Comparison of ENCODE assay signal across 13 cellular contexts in the genomic region with DNA sequence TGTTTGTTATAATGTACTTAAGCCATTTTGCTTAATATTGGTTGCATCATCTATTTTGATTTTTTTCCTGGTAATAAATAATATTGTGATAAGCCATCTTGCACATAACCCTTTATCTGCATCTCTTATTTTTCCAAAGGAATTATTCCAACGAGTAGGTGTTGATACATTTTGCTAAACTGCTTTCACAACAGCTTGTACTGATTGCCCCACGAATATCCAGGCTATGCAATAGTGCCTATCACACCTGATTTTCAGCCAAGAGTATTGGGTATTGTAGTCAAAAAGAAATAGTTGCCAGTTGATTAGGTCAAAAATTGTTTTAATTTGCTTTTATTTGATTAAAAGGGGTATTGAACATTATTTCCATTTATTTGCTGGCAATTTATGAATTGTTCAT. TPM values are rescaled to one million over a fixed set of nuclear protein-coding genes. Genes with fewer than 3 reads are reported as not detected.
DNase-seq lines count a peak whose midpoint lies in the region; ATAC-seq, FAIRE-seq and TF ChIP-seq lines count a peak whose summit lies in the region.
"Had no signal": no experiment of that assay in that cellular context is flagged by ENCODE, and none has a peak within 500 bp of the region (broad histone marks: within the 10 kb centered on the region; RNA-seq: fewer than 3 reads in every experiment).

No MANE protein-coding gene starts in this region.

- intact Hi-C loops in HepG2 (cut with micrococcal nuclease; ENCODE audit: unreplicated experiment) (no loop called here), right lobe of liver (cut with DNase I) (no loop called here)

- peaks cover 15% of the 10 kb centered on the region for H3F3A ChIP-seq in Loucy (ENCODE audit: low read depth)

- TF ChIP-seq POLR2A in HepG2 (IDR thresholded peaks at IDR 0.05; ENCODE audit: insufficient read depth in 1 of 2, low read depth in 2 of 2, low read length in 2 of 2), result no peak
- TF ChIP-seq POLR2A in right lobe of liver (IDR thresholded peaks at IDR 0.05), result no peak
- TF ChIP-seq POLR2A in GM18505 (IDR thresholded peaks at IDR 0.05; ENCODE audit: borderline replicate concordance, extremely low read depth, insufficient read depth, insufficient read length), result no peak

- H2BK15ac ChIP-seq in mesenchymal stem cell (ENCODE audit: low read depth, poor library complexity, severe bottlenecking), result no peak overlapping the region

- H4K8ac ChIP-seq in mesenchymal stem cell (ENCODE audit: low read length), result no peak overlapping the region

- no peaks in the 10 kb centered on the region for H3K9me2 ChIP-seq in Loucy (replicated peaks; ENCODE audit: low read depth, low read length)

- H3K27me3 ChIP-seq in HepG2 (ENCODE audit: control insufficient read depth in 1 of 2, insufficient read depth in 2 of 2, low read length in 2 of 2) (0 out of 5 replicates have a peak, but pooled peaks cover 0 to 4% of the 10 kb centered on the region in 2 experiments), right lobe of liver (peaks cover 2 to 5% of the 10 kb centered on the region in 2 donors), Loucy (ENCODE audit: insufficient read depth, low read length, poor library complexity, severe bottlenecking) (no peaks in the 10 kb centered on the region), mesenchymal stem cell (ENCODE audit: control insufficient read depth in 1 of 2, insufficient read depth in 1 of 2, low read length in 2 of 2) (peaks cover 0 to 3% of the 10 kb centered on the region in 2 experiments)

- CTCF ChIA-PET in HepG2 (lab: Yijun Ruan, JAX; ENCODE audit: low intra/inter-chr PET ratio, low total read pairs), result no interaction called here

- H3K18ac ChIP-seq in mesenchymal stem cell (ENCODE audit: low read depth in 1 of 2, low read length in 2 of 2), result no peak overlapping the region

- H3K36me3 ChIP-seq in HepG2 (replicated peaks in 1 of 2; ENCODE audit: control insufficient read depth in 1 of 2, insufficient read depth in 2 of 2, low read length in 2 of 2), result no peaks in the 10 kb centered on the region
- H3K36me3 ChIP-seq in right lobe of liver, result no peaks in the 10 kb centered on the region
- no peaks in the 10 kb centered on the region for H3K36me3 ChIP-seq in Loucy (ENCODE audit: insufficient read depth, low read length)
- H3K36me3 ChIP-seq in mesenchymal stem cell (ENCODE audit: control insufficient read depth in 1 of 2, insufficient read depth in 2 of 2, low read depth in 1 of 2, low read length in 2 of 2), result no peaks in the 10 kb centered on the region

- in situ Hi-C loops in HepG2 (cut with HindIII; ENCODE audit: extremely low pct_ligation_motif_present, low pct_unique_long_range_greater_than_20kb), result no loop called here

- no peak overlapping the region for H2BK120ac ChIP-seq in mesenchymal stem cell (ENCODE audit: low read depth, low read length)

- H2BK12ac ChIP-seq in mesenchymal stem cell (ENCODE audit: low read length in 2 of 2), result no peak overlapping the region

- H3K9ac ChIP-seq in HepG2 (ENCODE audit: insufficient read depth, low read depth, low read length), result no peak overlapping the region
- peak overlapping the region; percentile 19 for H3K9ac ChIP-seq in Loucy (ENCODE audit: low read depth, low read length, poor library complexity, severe bottlenecking)
- peak overlapping the region; percentile 79 for H3K9ac ChIP-seq in mesenchymal stem cell (ENCODE audit: low read length)

- H3K14ac ChIP-seq in mesenchymal stem cell (ENCODE audit: low read length in 2 of 2), result no peak overlapping the region

- no peak for FAIRE-seq in HepG2 (lab: Jason Lieb, UNC)
- FAIRE-seq: GM12891, H54 had no signal

- H3K4me1 ChIP-seq in HepG2 (ENCODE audit: insufficient read depth, low read length) (no peaks in the 10 kb centered on the region), right lobe of liver (no peaks in the 10 kb centered on the region), Loucy (ENCODE audit: insufficient read depth, low read length, poor library complexity, severe bottlenecking) (peaks cover 58% of the 10 kb centered on the region), mesenchymal stem cell (ENCODE audit: control insufficient read depth, insufficient read depth, low read depth, low read length) (peaks cover 7% of the 10 kb centered on the region)

- no peak for ATAC-seq in HepG2
- no peak for ATAC-seq in right lobe of liver
- no peak for ATAC-seq in GM18505 (IDR thresholded peaks at IDR 0.05; ENCODE audit: unreplicated experiment)
- ATAC-seq: HCT116 had no signal

- no peak for TF ChIP-seq RAD21 in HepG2 (CRISPR knock-in tag; IDR thresholded peaks at IDR 0.05)

- H4K91ac ChIP-seq in mesenchymal stem cell (ENCODE audit: low read length), result no peak overlapping the region

- H2AK5ac ChIP-seq in mesenchymal stem cell (ENCODE audit: low read length, severe bottlenecking), result no peak overlapping the region

- TF ChIP-seq CTCF in HepG2 (CRISPR knock-in tag; IDR thresholded peaks at IDR 0.05) (no peak), right lobe of liver (IDR thresholded peaks at IDR 0.05) (no peak), Loucy (conservative IDR thresholded peaks at IDR 0.05; ENCODE audit: low read length) (no peak), foreskin fibroblast (IDR thresholded peaks at IDR 0.05; ENCODE audit: low read depth, low read length) (no peak)

- H4K20me1 ChIP-seq in HepG2 (ENCODE audit: insufficient read depth, low read length), result no peaks in the 10 kb centered on the region
- no peaks in the 10 kb centered on the region for H4K20me1 ChIP-seq in Loucy (ENCODE audit: insufficient read depth, low read length, poor library complexity, severe bottlenecking)

- H3K79me1 ChIP-seq in mesenchymal stem cell (replicated peaks; ENCODE audit: low read length, poor library complexity, severe bottlenecking), result peaks cover 27% of the 10 kb centered on the region

- H3K27ac ChIP-seq in HepG2 (ENCODE audit: extremely low read length, insufficient read depth, low read length) (no peak overlapping the region), right lobe of liver (no peak overlapping the region), mesenchymal stem cell (ENCODE audit: low read length, poor library complexity, severe bottlenecking) (no peak overlapping the region)
- H3K27ac ChIP-seq: C4-2B had no signal

- no peak overlapping the region for H2BK5ac ChIP-seq in mesenchymal stem cell (ENCODE audit: low read depth, low read length, poor library complexity, severe bottlenecking)

- H3K79me2 ChIP-seq in HepG2 (ENCODE audit: insufficient read depth, low read length), result no peaks in the 10 kb centered on the region
- no peaks in the 10 kb centered on the region for H3K79me2 ChIP-seq in Loucy (ENCODE audit: insufficient read depth, low read length)

- whole genome bisulfite sequencing in HepG2 (ENCODE audit: low lambda C conversion rate), result 2% methylated on average over 2 of the region's 2 CpGs
- 14% methylated on average over 2 of the region's 2 CpGs for WGBS in right lobe of liver (ENCODE audit: insufficient coverage, low coverage, low lambda C conversion rate, missing lambda C conversion rate)
- WGBS in mesenchymal stem cell, result 93% methylated on average over 2 of the region's 2 CpGs

- BruUV-seq in HepG2 (replicated peaks; lab: Mats Ljungman, UMichigan), result no TSS peak

- DNase-seq in HepG2 (ENCODE audit: low spot score), result no peak
- DNase-seq in right lobe of liver, result no peak
- DNase-seq in mesenchymal stem cell, result no peak
- DNase-seq in foreskin fibroblast, result no peak
- DNase-seq in NCI-H524 (lab: John Stamatoyannopoulos, UW), result no peak
- no peak for DNase-seq in NCI-H526 treated with DMSO at 0.1 percent for 48 hours (lab: John Stamatoyannopoulos, UW)
- DNase-seq: CD4-positive, alpha-beta memory T cell had no signal

- H3K23ac ChIP-seq in mesenchymal stem cell (ENCODE audit: low read length in 2 of 2), result no peak overlapping the region

- H2AFZ ChIP-seq in HepG2 (ENCODE audit: low read length) (no peak overlapping the region), Loucy (ENCODE audit: low read length) (no peak overlapping the region), mesenchymal stem cell (ENCODE audit: low read depth, low read length) (no peak overlapping the region)

- H3K4me3 ChIP-seq in HepG2 (replicated peaks in 1 of 3; ENCODE audit: insufficient read depth in 1 of 3, low read depth in 2 of 3, low read length in 3 of 3) (no peak overlapping the region), right lobe of liver (no peak overlapping the region), Loucy (ENCODE audit: low read length, poor library complexity, severe bottlenecking) (peak overlapping the region; percentile 57), mesenchymal stem cell (ENCODE audit: insufficient read depth in 1 of 2, low read depth in 1 of 2, low read length in 2 of 2) (no peak overlapping the region), foreskin fibroblast (ENCODE audit: low read depth in 1 of 2, low read length in 2 of 2) (no peak overlapping the region)

- no peak overlapping the region for H3K4ac ChIP-seq in mesenchymal stem cell (ENCODE audit: low read depth in 1 of 2, low read length in 2 of 2)

- H3K4me2 ChIP-seq in HepG2 (ENCODE audit: low read depth, low read length) (no peak overlapping the region), Loucy (ENCODE audit: low read depth, low read length, poor library complexity, severe bottlenecking) (peak overlapping the region; percentile 60), mesenchymal stem cell (ENCODE audit: low read length, poor library complexity, severe bottlenecking) (no peak overlapping the region)

- POLR2A ChIA-PET in HepG2 (lab: Yijun Ruan, JAX), result no interaction called here

- H3K9me3 ChIP-seq in HepG2 (ENCODE audit: low read length) (no peaks in the 10 kb centered on the region), right lobe of liver (no peaks in the 10 kb centered on the region), Loucy (ENCODE audit: insufficient read depth, low read depth, low read length) (no peaks in the 10 kb centered on the region), mesenchymal stem cell (ENCODE audit: control insufficient read depth, low read length) (no peaks in the 10 kb centered on the region)

- TF ChIP-seq EP300 in HepG2 (IDR thresholded peaks at IDR 0.05; ENCODE audit: low read depth in 2 of 2, low read length in 2 of 2), result no peak
- TF ChIP-seq EP300 in HepG2 (CRISPR knock-in tag; IDR thresholded peaks at IDR 0.05; ENCODE audit: borderline replicate concordance), result no peak

RNA-seq across cellular contexts. Expression of a gene that starts 20.7 kb away (rescaled TPM):
- 0.38 and 0.45 TPM in 2 replicates for total RNA-seq in HepG2 (2016; rRNA removed; fragmentation: Illumina TruSeq; extraction: Trizol)
- 0.40 and 0.53 TPM in 2 replicates for total RNA-seq in HepG2 (2016; cell fraction: cytosol; rRNA removed; fragmentation: Illumina TruSeq; extraction: Trizol; ENCODE audit: low read depth)
- total RNA-seq in HepG2 (2016; cell fraction: insoluble cytoplasmic fraction; rRNA removed; fragmentation: Illumina TruSeq; extraction: Trizol), result 0.71 and 0.79 TPM in 2 replicates
- total RNA-seq in HepG2 (2016; cell fraction: membrane; rRNA removed; fragmentation: Illumina TruSeq; extraction: Trizol), result 0.22 and 0.38 TPM in 2 replicates
- 2.4 and 3.2 TPM in 2 replicates for total RNA-seq in HepG2 (2016; cell fraction: nucleus; rRNA removed; fragmentation: Illumina TruSeq; extraction: Trizol)
- 0.71 and 2.3 TPM in 2 replicates for polyA plus RNA-seq in HepG2 (2011; rRNA removed)
- 0.59 and 0.77 TPM in 2 replicates for polyA plus RNA-seq in HepG2 (2011; cell fraction: cytosol; rRNA removed)
- 5.0 and 6.0 TPM in 2 replicates for polyA plus RNA-seq in HepG2 (2011; cell fraction: nucleus; rRNA removed)
- polyA plus RNA-seq in HepG2 (2012), result 0.20 and 0.84 TPM in 2 replicates
- polyA plus RNA-seq in HepG2 (2016; cell fraction: cytosol; fragmentation: Illumina TruSeq; extraction: Trizol; ENCODE audit: low read depth), result 0.40 and 0.69 TPM in 2 replicates
- 0.94 and 1.3 TPM in 2 replicates for polyA plus RNA-seq in HepG2 (2016; cell fraction: insoluble cytoplasmic fraction; fragmentation: Illumina TruSeq; extraction: Trizol; ENCODE audit: low read depth)
- polyA plus RNA-seq in HepG2 (2016; cell fraction: membrane; fragmentation: Illumina TruSeq; extraction: Trizol; ENCODE audit: low read depth), result 0.03 and 0.40 TPM in 2 replicates
- 1.5 and 2.1 TPM in 2 replicates for polyA plus RNA-seq in HepG2 (2016; cell fraction: nucleus; fragmentation: Illumina TruSeq; extraction: Trizol; ENCODE audit: insufficient read depth, low read depth)
- 0.12 and 1.7 TPM in 2 replicates for polyA minus RNA-seq in HepG2 (2011; rRNA and poly(A)+ RNA removed; ENCODE audit: low replicate concordance)
- polyA minus RNA-seq in HepG2 (2011; cell fraction: cytosol; rRNA and poly(A)+ RNA removed), result 0.18 and 0.79 TPM in 2 replicates
- 4.8 and 9.7 TPM in 2 replicates for polyA minus RNA-seq in HepG2 (2011; cell fraction: nucleus; rRNA and poly(A)+ RNA removed)
- 1 to 10 TPM in 4 of 6 experiments, under 1 TPM in 2; 0.48 to 6.3 (median 1.4) TPM for total RNA-seq in right lobe of liver
- polyA plus RNA-seq in mesenchymal stem cell (2013, experiment 1 of 2), result 2.7 TPM
- 2.8 TPM for polyA plus RNA-seq in mesenchymal stem cell (2013, experiment 2 of 2)
- total RNA-seq: CD4-positive, alpha-beta memory T cell had no signal
- polyA plus RNA-seq: CD4-positive, alpha-beta memory T cell had no signal
